8 cellular contexts compared by ENCODE assay signal in the genomic region with DNA sequence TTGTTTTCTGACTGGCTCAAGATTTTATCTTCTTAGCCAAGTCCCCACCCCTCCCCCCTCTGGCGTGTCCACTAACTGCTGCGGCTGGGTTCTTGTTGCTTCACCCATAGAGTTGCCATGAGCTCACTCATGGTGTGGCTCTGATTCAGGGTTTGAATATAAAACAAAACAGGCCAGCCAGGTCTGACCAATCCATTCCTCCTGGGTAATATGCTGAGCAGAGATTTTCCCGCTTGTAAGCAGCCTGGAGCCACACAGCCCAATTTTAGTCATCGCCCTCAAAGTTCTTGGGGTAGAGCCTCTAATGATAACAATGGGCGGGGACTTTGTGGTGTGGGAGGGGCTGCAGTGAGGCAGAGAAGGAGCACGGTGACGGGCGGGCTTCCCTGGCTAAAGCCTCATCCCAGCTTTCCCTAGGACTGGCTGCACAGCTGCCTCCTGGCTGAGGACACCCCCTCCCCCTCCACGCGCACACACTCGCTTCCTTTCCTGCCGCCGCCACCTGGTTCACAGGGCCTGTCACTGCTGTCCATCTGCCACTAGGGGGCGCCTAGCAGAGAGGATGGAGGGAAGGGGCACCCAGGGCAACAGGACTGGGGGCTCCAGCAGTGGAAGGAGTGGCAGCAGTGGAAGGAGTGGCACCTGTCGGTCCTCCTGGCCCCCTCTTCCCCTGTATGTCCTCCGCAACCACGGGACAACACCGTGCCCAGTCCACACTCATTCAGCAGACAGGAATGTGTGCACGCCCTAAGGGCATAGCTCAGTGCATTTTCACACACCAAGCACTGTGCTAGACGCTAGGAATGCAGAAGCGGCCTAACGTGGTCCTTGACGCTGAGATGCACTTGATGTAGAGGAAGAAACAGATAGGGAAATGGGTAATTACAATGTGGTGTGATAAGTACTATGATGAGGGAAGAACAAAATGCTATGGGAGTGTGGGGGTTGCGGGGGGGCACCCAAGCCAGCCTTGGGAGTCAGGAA. TPM values are rescaled to one million over a fixed set of nuclear protein-coding genes. Genes with fewer than 3 reads are reported as not detected.
DNase-seq lines count a peak whose midpoint lies in the region; ATAC-seq and TF ChIP-seq lines count a peak whose summit lies in the region.

No MANE protein-coding gene starts in this region.

- ATAC-seq in HG03066 (IDR thresholded peaks at IDR 0.05; ENCODE audit: low read depth, unreplicated experiment) (peak; percentile 59), gastroesophageal sphincter (peak; percentile 85), HG03565 (IDR thresholded peaks at IDR 0.05; ENCODE audit: unreplicated experiment) (no peak)

- TF ChIP-seq POLR2A in Peyer's patch (IDR thresholded peaks at IDR 0.05) (no peak), gastroesophageal sphincter (IDR thresholded peaks at IDR 0.05) (no peak), prostate gland (IDR thresholded peaks at IDR 0.05) (no peak)

- DNase-seq in NCI-H2196 (lab: John Stamatoyannopoulos, UW; ENCODE audit: unreplicated experiment) (peak; percentile 3), NCI-H2196 treated with DMSO at 0.1 percent for 48 hours (lab: John Stamatoyannopoulos, UW; ENCODE audit: unreplicated experiment) (no peak), Peyer's patch (peak; percentile 57 to 83 (median 64)), activated gamma-delta T cell (lab: John Stamatoyannopoulos, UW) (peak; percentile 15), prostate gland (ENCODE audit: low spot score) (no peak)

- peak overlapping the region in 2 of 4 donors; percentile 35 to 47 for H3K27ac ChIP-seq in Peyer's patch
- peak overlapping the region in 2 of 4 donors; percentile 7 to 60 for H3K27ac ChIP-seq in gastroesophageal sphincter
- no peak overlapping the region for H3K27ac ChIP-seq in prostate gland

- intact Hi-C loops in prostate gland (cut with DNase I), result loop anchor here (5.0 kb wide), 2 partner anchors 122 to 237 kb away; partner anchors contain the start of genes NCBP2L and TSC22D3

- H3K27me3 ChIP-seq in Peyer's patch (no peaks in the 10 kb centered on the region), gastroesophageal sphincter (no peaks in the 10 kb centered on the region), prostate gland (replicated peaks; ENCODE audit: insufficient read depth) (no peaks in the 10 kb centered on the region)

- H3K4me1 ChIP-seq in Peyer's patch (peaks cover 0 to 5% (median 2%) of the 10 kb centered on the region in 4 donors), gastroesophageal sphincter (peaks cover 0 to 9% (median 7%) of the 10 kb centered on the region in 3 donors), prostate gland (replicated peaks) (no peaks in the 10 kb centered on the region)

- H3K36me3 ChIP-seq in Peyer's patch (no peaks in the 10 kb centered on the region), gastroesophageal sphincter (peaks cover 0 to 9% of the 10 kb centered on the region in 2 donors), prostate gland (no peaks in the 10 kb centered on the region)

- no peaks in the 10 kb centered on the region for H3K9me3 ChIP-seq in Peyer's patch
- no peaks in the 10 kb centered on the region for H3K9me3 ChIP-seq in gastroesophageal sphincter
- H3K9me3 ChIP-seq in prostate gland, result no peaks in the 10 kb centered on the region

- TF ChIP-seq EP300 in gastroesophageal sphincter (IDR thresholded peaks at IDR 0.05), result no peak

- H3K4me3 ChIP-seq in Peyer's patch (peak overlapping the region in 1 of 4 donors; percentile 1), gastroesophageal sphincter (no peak overlapping the region), prostate gland (no peak overlapping the region)

- 14 to 24% methylated on average over 6 to 9 of the region's 24 CpGs for WGBS in gastroesophageal sphincter (ENCODE audit: low coverage in 1 of 2), 2 donors
- 48% methylated on average over 21 of the region's 24 CpGs for WGBS in prostate gland

- peak; percentile 55 to 76 (median 62) for TF ChIP-seq CTCF in Peyer's patch (IDR thresholded peaks at IDR 0.05)
- TF ChIP-seq CTCF in gastroesophageal sphincter (IDR thresholded peaks at IDR 0.05), result peak; percentile 14 to 78 (median 61)
- peak in 3 of 4 experiments; percentile 16 to 46 (median 33) for TF ChIP-seq CTCF in prostate gland (IDR thresholded peaks at IDR 0.05)

RNA-seq across cellular contexts. Expression of gene PRPS1, which starts 26.8 kb away (rescaled TPM):
- total RNA-seq in Peyer's patch (10 to 100 TPM in 2 of 4 donors, 1 to 10 TPM in 2; 2.6 to 43.7 (median 9.3) TPM), gastroesophageal sphincter (10 to 100 TPM; 23.5 to 33.4 (median 27.5) TPM), prostate gland (10 to 100 TPM; 37.5 to 37.6 TPM)

Comparison
In these comparisons a context has a peak if more than half of its experiments do, and no peak if none do; other contexts are left out.
1. DNase-seq: peak in NCI-H2196 (single experiment), Peyer's patch (3 of 3) and activated gamma-delta T cell (single experiment); none in NCI-H2196 treated with DMSO at 0.1 percent for 48 hours (single experiment) and prostate gland (single experiment).
2. Peak in every context shown above with its lines, with median percentiles within 50 percentile points of each other: CTCF ChIP-seq.